Comparison of ENCODE assay signal across 8 cellular contexts in genomic region chr1:245079021-245079609, GRCh38.
DNase-seq lines count a peak whose midpoint lies in the region; ATAC-seq, FAIRE-seq and TF ChIP-seq lines count a peak whose summit lies in the region.

No MANE protein-coding gene starts in this region.

- no peaks in the 10 kb centered on the region for H4K20me1 ChIP-seq in PC-9 (ENCODE audit: insufficient read depth)

- TF ChIP-seq EP300 in A549 (IDR thresholded peaks at IDR 0.05): no peak

- TF ChIP-seq CTCF in A549 (IDR thresholded peaks at IDR 0.05) (peak; percentile 88), GM12865 (IDR thresholded peaks at IDR 0.05; ENCODE audit: insufficient read depth, low read depth, low read length, missing control alignments) (peak; percentile 53), PC-9 (conservative IDR thresholded peaks at IDR 0.05) (peak; percentile 87), fibroblast of mammary gland (conservative IDR thresholded peaks at IDR 0.05; ENCODE audit: control insufficient read depth, insufficient read depth, low read depth, low read length) (peak; percentile 95)

- no peak for TF ChIP-seq POLR2A in A549 (IDR thresholded peaks at IDR 0.05; ENCODE audit: low read length)

- CTCF ChIA-PET in A549 (lab: Yijun Ruan, JAX): interaction anchor here (0.6 to 1.7 kb wide), 6 partner anchors 12 to 471 kb away, joined by 3 to 9 read pairs (median 4); no protein-coding TSS in a partner anchor
- CTCF ChIA-PET in PC-9 (lab: Charles Lee): no interaction called here

- H3K27ac ChIP-seq in A549 (no peak overlapping the region), PC-9 (no peak overlapping the region), right cardiac atrium (ENCODE audit: low read length) (no peak overlapping the region)

- DNase-seq in A549 (ENCODE audit: low read depth in 1 of 2, low spot score in 1 of 2): peak; percentile 18 to 59
- peak; percentile 39 for DNase-seq in GM12865 (ENCODE audit: low read depth)
- DNase-seq in PC-9: peak in 1 of 2 experiments; percentile 44
- peak; percentile 79 for DNase-seq in fibroblast of mammary gland (ENCODE audit: low read depth)
- no peak for DNase-seq in HuH-7.5 (ENCODE audit: low spot score)
- DNase-seq in NCI-H1930 (lab: John Stamatoyannopoulos, UW): no peak
- no peak for DNase-seq in right cardiac atrium

- H3K36me3 ChIP-seq in PC-9 (ENCODE audit: low read depth): no peaks in the 10 kb centered on the region

- FAIRE-seq in A549 (lab: Jason Lieb, UNC): peak; percentile 32

- no peak overlapping the region for H3K4me2 ChIP-seq in A549
- H3K4me2 ChIP-seq in PC-9: no peak overlapping the region

- no TSS peak for BruUV-seq in PC-9 (replicated peaks; lab: Mats Ljungman, UMichigan)

- H3K9me2 ChIP-seq in PC-9 (ENCODE audit: insufficient read depth): no peaks in the 10 kb centered on the region

- POLR2A ChIA-PET in A549 (lab: Yijun Ruan, JAX) (no interaction called here), PC-9 (lab: Charles Lee; ENCODE audit: unreplicated experiment) (no interaction called here)

- TF ChIP-seq RAD21 in A549 (conservative IDR thresholded peaks at IDR 0.05 in 1 of 2, IDR thresholded peaks at IDR 0.05 in 1 of 2): peak; percentile 75 to 82

- H3K4me1 ChIP-seq in A549: no peaks in the 10 kb centered on the region
- H3K4me1 ChIP-seq in PC-9 (replicated peaks; ENCODE audit: insufficient read depth): no peaks in the 10 kb centered on the region
- H3K4me1 ChIP-seq in right cardiac atrium (ENCODE audit: control insufficient read depth, insufficient read depth, low read length): no peaks in the 10 kb centered on the region

- H3K9me3 ChIP-seq in A549: 0 out of 3 replicates have a peak, but pooled peaks cover 3% of the 10 kb centered on the region
- H3K9me3 ChIP-seq in PC-9 (ENCODE audit: insufficient read depth, low read depth): no peaks in the 10 kb centered on the region
- no peaks in the 10 kb centered on the region for H3K9me3 ChIP-seq in right cardiac atrium (ENCODE audit: control insufficient read depth, low read length)

- intact Hi-C loops in PC-9 (cut with micrococcal nuclease; ENCODE audit: unreplicated experiment) (loop anchor here (1.0 to 10.0 kb wide), 3 partner anchors 74 to 1366 kb away; no protein-coding TSS in a partner anchor), right cardiac atrium (cut with DNase I) (no loop called here)

- H3K27me3 ChIP-seq in PC-9 (ENCODE audit: insufficient read depth, low read depth) (peaks cover 16% of the 10 kb centered on the region; the same call in 1 of the 2 replicates), right cardiac atrium (ENCODE audit: control insufficient read depth, insufficient read depth) (no peaks in the 10 kb centered on the region)

- ATAC-seq in A549: peak; percentile 34 to 61; a peak in 2 of 6 replicates
- ATAC-seq in HG03520 (IDR thresholded peaks at IDR 0.05; ENCODE audit: unreplicated experiment): no peak
- no peak for ATAC-seq in right cardiac atrium

- no peaks in the 10 kb centered on the region for H3F3A ChIP-seq in PC-9 (ENCODE audit: insufficient read depth, low read depth)

- H3K79me2 ChIP-seq in PC-9 (ENCODE audit: low read depth): no peaks in the 10 kb centered on the region

- WGBS in A549 (ENCODE audit: missing lambda C conversion rate): 18% methylated on average over 9 of the region's 9 CpGs
- 69% methylated on average over 9 of the region's 9 CpGs for WGBS in right cardiac atrium

- no peak overlapping the region for H3K4me3 ChIP-seq in A549
- no peak overlapping the region for H3K4me3 ChIP-seq in GM12865 (ENCODE audit: low read depth, low read length)
- H3K4me3 ChIP-seq in PC-9: no peak overlapping the region
- no peak overlapping the region for H3K4me3 ChIP-seq in fibroblast of mammary gland (ENCODE audit: control insufficient read depth, low read depth, low read length)
- no peak overlapping the region for H3K4me3 ChIP-seq in right cardiac atrium (ENCODE audit: low read length)

- H2AFZ ChIP-seq in PC-9: no peak overlapping the region

TF ChIP-seq in A549, 52 proteins besides CTCF, POLR2A, EP300 and RAD21:
- no peak for TF ChIP-seq BHLHE40 (IDR thresholded peaks at IDR 0.05; ENCODE audit: low read depth, low read length)
- peak; percentile 51; the same call in 2 of the 3 replicates for TF ChIP-seq SMC3 (IDR thresholded peaks at IDR 0.05)

Comparison
In these comparisons a context has a peak if more than half of its experiments do, and no peak if none do; other contexts are left out.
1. ATAC-seq: peak in A549 (2 of 2); none in HG03520 (single experiment) and right cardiac atrium (0 of 2).
2. DNase-seq: peak in A549 (2 of 2), GM12865 (single experiment) and fibroblast of mammary gland (single experiment); none in HuH-7.5 (single experiment), NCI-H1930 (0 of 2) and right cardiac atrium (0 of 3).
3. Peak in every context shown above with its lines, with median percentiles within 50 percentile points of each other: CTCF ChIP-seq.